17 cellular contexts compared by ENCODE assay signal in genomic region chr16:3084969-3085670, GRCh38. TPM values are rescaled to one million over a fixed set of nuclear protein-coding genes. Genes with fewer than 3 reads are reported as not detected.
A peak's percentile ranks its signal among the peaks of the same experiment; 100 is the strongest.
DNase-seq lines count a peak whose midpoint lies in the region; ATAC-seq and TF ChIP-seq lines count a peak whose summit lies in the region.
"Had no signal": no experiment of that assay in that cellular context is flagged by ENCODE, and none has a peak within 500 bp of the region (broad histone marks: within the 10 kb centered on the region; RNA-seq: fewer than 3 reads in every experiment).

No MANE protein-coding gene starts in this region.

- no peak for TF ChIP-seq CTCF in WTC11 (IDR thresholded peaks at IDR 0.05)
- TF ChIP-seq CTCF in natural killer cell (IDR thresholded peaks at IDR 0.05), result no peak

- intact Hi-C loops in activated CD4-positive, alpha-beta T cell treated with anti-CD3 and anti-CD28 coated beads, Interleukin-2, amount 10 ng/mL, durations not matched to agents 24 days and 14 days (cut with micrococcal nuclease), result no loop called here
- intact Hi-C loops in natural killer cell (cut with micrococcal nuclease), result no loop called here

- POLR2A ChIA-PET in WTC11 (lab: Charles Lee), result no interaction called here

- no peaks in the 10 kb centered on the region for H3K27me3 Mint-ChIP-seq in activated CD4-positive, alpha-beta T cell treated with anti-CD3 and anti-CD28 coated beads, Interleukin-2, amount 10 ng/mL, durations not matched to agents 24 days and 14 days
- H3K27me3 Mint-ChIP-seq in CD4-positive, CD25-positive, alpha-beta regulatory T cell, result no peaks in the 10 kb centered on the region
- H3K27me3 Mint-ChIP-seq in WTC11 (ENCODE audit: low read depth) (no peaks in the 10 kb centered on the region), natural killer cell (ENCODE audit: low read depth in 2 of 2) (no peaks in the 10 kb centered on the region)

- peaks cover 37% of the 10 kb centered on the region for H3K4me1 Mint-ChIP-seq in activated CD4-positive, alpha-beta T cell treated with anti-CD3 and anti-CD28 coated beads, Interleukin-2, amount 10 ng/mL, durations not matched to agents 24 days and 14 days
- peaks cover 5 to 68% (median 31%) of the 10 kb centered on the region in 4 donors for H3K4me1 Mint-ChIP-seq in CD4-positive, CD25-positive, alpha-beta regulatory T cell
- peaks cover 24% of the 10 kb centered on the region for H3K4me1 Mint-ChIP-seq in WTC11
- peaks cover 43 to 61% of the 10 kb centered on the region in 2 donors for H3K4me1 Mint-ChIP-seq in natural killer cell

- DNase-seq in activated CD4-positive, alpha-beta T cell treated with anti-CD3 and anti-CD28 coated beads, Interleukin-2, amount 10 ng/mL, durations not matched to agents 24 days and 14 days, result no peak
- no peak for DNase-seq in activated CD4-positive, alpha-beta T cell treated with anti-CD3 and anti-CD28 coated beads, Interleukin-2, amount 50 U/mL, for 1 hour
- DNase-seq in CD4-positive, CD25-positive, alpha-beta regulatory T cell, result no peak
- no peak for DNase-seq in WTC11 (ENCODE audit: low spot score)
- DNase-seq in natural killer cell, result no peak
- DNase-seq in RKO (ENCODE audit: low spot score), result no peak
- no peak for DNase-seq in NK-92 (lab: John Stamatoyannopoulos, UW; ENCODE audit: unreplicated experiment)
- no peak for DNase-seq in AG20443 (ENCODE audit: low spot score)
- DNase-seq: DMS 273 treated with DMSO at 0.1 percent for 48 hours, HFFc6, KG1, NCI-H1092 treated with DMSO at 0.1 percent for 48 hours, NCI-H187, NCI-H69, PC-9 had no signal

- no peak for ATAC-seq in CD4-positive, CD25-positive, alpha-beta regulatory T cell (ENCODE audit: low read depth in 2 of 2)
- ATAC-seq in WTC11, result no peak
- no peak for ATAC-seq in natural killer cell
- ATAC-seq: A549 had no signal

- H3K27ac ChIP-seq in CD4-positive, CD25-positive, alpha-beta regulatory T cell (ENCODE audit: insufficient read depth, low read length, poor library complexity, severe bottlenecking), result no peak overlapping the region
- H3K27ac ChIP-seq: A549, PC-9 had no signal

- peaks cover 6% of the 10 kb centered on the region for H3K9me3 Mint-ChIP-seq in activated CD4-positive, alpha-beta T cell treated with anti-CD3 and anti-CD28 coated beads, Interleukin-2, amount 10 ng/mL, durations not matched to agents 24 days and 14 days
- peaks cover 0 to 3% (median 0%) of the 10 kb centered on the region in 7 donors for H3K9me3 Mint-ChIP-seq in CD4-positive, CD25-positive, alpha-beta regulatory T cell
- H3K9me3 Mint-ChIP-seq in WTC11, result peaks cover 5% of the 10 kb centered on the region; the same call in 1 of the 2 replicates
- H3K9me3 Mint-ChIP-seq in natural killer cell, result no peaks in the 10 kb centered on the region
- H3K9me3 Mint-ChIP-seq: HFFc6 had no signal

- peak overlapping the region; percentile 39 for H3K4me3 ChIP-seq in CD4-positive, CD25-positive, alpha-beta regulatory T cell (ENCODE audit: low read depth, low read length)
- H3K4me3 ChIP-seq: A549, PC-9 had no signal

- no peaks in the 10 kb centered on the region for H3K36me3 ChIP-seq in CD4-positive, CD25-positive, alpha-beta regulatory T cell (ENCODE audit: control insufficient read depth, insufficient read depth, low read length)

- H3K27ac Mint-ChIP-seq in activated CD4-positive, alpha-beta T cell treated with anti-CD3 and anti-CD28 coated beads, Interleukin-2, amount 10 ng/mL, durations not matched to agents 24 days and 14 days, result peak overlapping the region; percentile 70
- peak overlapping the region; percentile 53 to 73 (median 71) for H3K27ac Mint-ChIP-seq in CD4-positive, CD25-positive, alpha-beta regulatory T cell
- H3K27ac Mint-ChIP-seq in WTC11 (peak overlapping the region; percentile 18; the same call in 1 of the 2 replicates), natural killer cell (peak overlapping the region; percentile 38 to 65)
- H3K27ac Mint-ChIP-seq: HFFc6 had no signal

- no peaks in the 10 kb centered on the region for H3K9me3 ChIP-seq in CD4-positive, CD25-positive, alpha-beta regulatory T cell (ENCODE audit: control insufficient read depth in 2 of 2, low read length in 2 of 2)
- H3K9me3 ChIP-seq: A549 had no signal

- peak overlapping the region; percentile 42 for H3K4me3 Mint-ChIP-seq in activated CD4-positive, alpha-beta T cell treated with anti-CD3 and anti-CD28 coated beads, Interleukin-2, amount 10 ng/mL, durations not matched to agents 24 days and 14 days
- peak overlapping the region; percentile 26 to 90 (median 62) for H3K4me3 Mint-ChIP-seq in CD4-positive, CD25-positive, alpha-beta regulatory T cell
- no peak overlapping the region for H3K4me3 Mint-ChIP-seq in WTC11
- peak overlapping the region; percentile 8 for H3K4me3 Mint-ChIP-seq in natural killer cell
- H3K4me3 Mint-ChIP-seq: HFFc6 had no signal

- H3K27me3 ChIP-seq in CD4-positive, CD25-positive, alpha-beta regulatory T cell (ENCODE audit: control insufficient read depth, insufficient read depth, low read length), result no peaks in the 10 kb centered on the region

- H3K4me1 ChIP-seq in CD4-positive, CD25-positive, alpha-beta regulatory T cell (ENCODE audit: control insufficient read depth, insufficient read depth, low read length, poor library complexity, severe bottlenecking), result peaks cover 29% of the 10 kb centered on the region
- H3K4me1 ChIP-seq: A549 had no signal

- CTCF ChIA-PET in WTC11 (lab: Charles Lee), result interaction anchor here (1.3 to 5.2 kb wide), 2 partner anchors 26 to 54 kb away, joined by 3 to 52 read pairs; no protein-coding TSS in a partner anchor

- H3K36me3 Mint-ChIP-seq in activated CD4-positive, alpha-beta T cell treated with anti-CD3 and anti-CD28 coated beads, Interleukin-2, amount 10 ng/mL, durations not matched to agents 24 days and 14 days (ENCODE audit: low read depth), result peaks cover 19% of the 10 kb centered on the region
- H3K36me3 Mint-ChIP-seq in CD4-positive, CD25-positive, alpha-beta regulatory T cell, result no peaks in the 10 kb centered on the region
- peaks cover 14% of the 10 kb centered on the region for H3K36me3 Mint-ChIP-seq in WTC11
- H3K36me3 Mint-ChIP-seq in natural killer cell, result no peaks in the 10 kb centered on the region

TF ChIP-seq in WTC11, 78 proteins besides CTCF, POLR2A, EP300 and RAD21:
- TF ChIP-seq GTF2I (CRISPR knock-in tag; conservative IDR thresholded peaks at IDR 0.05) (no peak), CREB1 (CRISPR knock-in tag; IDR thresholded peaks at IDR 0.05) (no peak), MAX (CRISPR knock-in tag; IDR thresholded peaks at IDR 0.05) (no peak), ESRRA (CRISPR knock-in tag; IDR thresholded peaks at IDR 0.05; ENCODE audit: borderline replicate concordance) (no peak), FOXK1 (CRISPR knock-in tag; IDR thresholded peaks at IDR 0.05) (no peak), ZNF512 (CRISPR knock-in tag; IDR thresholded peaks at IDR 0.05; ENCODE audit: borderline replicate concordance) (no peak), SOX15 (CRISPR knock-in tag; IDR thresholded peaks at IDR 0.05) (no peak)
TF ChIP-seq in WTC11: peak in this region for 0.

RNA-seq across cellular contexts. Expression of gene ZSCAN10, which starts 14.0 kb away (rescaled TPM):
- not detected in 2 replicates for total RNA-seq in activated CD4-positive, alpha-beta T cell treated with anti-CD3 and anti-CD28 coated beads, Interleukin-2, amount 10 ng/mL, durations not matched to agents 24 days and 14 days
- 0.81 TPM for total RNA-seq in CD4-positive, CD25-positive, alpha-beta regulatory T cell
- polyA plus RNA-seq in CD4-positive, CD25-positive, alpha-beta regulatory T cell, result not detected
- total RNA-seq in WTC11 (2021) (263 to 286 TPM (median 271 TPM) in 3 replicates), natural killer cell (under 1 TPM; 0.65 to 0.96 (median 0.77) TPM)
- total RNA-seq: H4, HFFc6, PC-9 had no signal

RNA-seq across cellular contexts. Expression of gene IL32, which starts 19.7 kb away (rescaled TPM):
- total RNA-seq in activated CD4-positive, alpha-beta T cell treated with anti-CD3 and anti-CD28 coated beads, Interleukin-2, amount 10 ng/mL, durations not matched to agents 24 days and 14 days, result 918 and 934 TPM in 2 replicates
- total RNA-seq in CD4-positive, CD25-positive, alpha-beta regulatory T cell, result 1,611 TPM
- polyA plus RNA-seq in CD4-positive, CD25-positive, alpha-beta regulatory T cell, result 1,000 to 10,000 TPM; 3,219 to 6,021 (median 4,004) TPM
- total RNA-seq in WTC11 (2021) (3.5 to 4.7 TPM (median 3.6 TPM) in 3 replicates), natural killer cell (100 to 1,000 TPM; 305 to 562 (median 319) TPM)

RNA-seq across cellular contexts. Expression of gene ZNF205, which starts 27.3 kb away (rescaled TPM):
- total RNA-seq in activated CD4-positive, alpha-beta T cell treated with anti-CD3 and anti-CD28 coated beads, Interleukin-2, amount 10 ng/mL, durations not matched to agents 24 days and 14 days, result 0.21 and 0.47 TPM in 2 replicates
- total RNA-seq in CD4-positive, CD25-positive, alpha-beta regulatory T cell, result not detected
- polyA plus RNA-seq in CD4-positive, CD25-positive, alpha-beta regulatory T cell, result not detected
- total RNA-seq in WTC11 (2021), result 17.7 to 22.7 TPM (median 21.3 TPM) in 3 replicates
- under 1 TPM in 1 of 3 donors, not detected in 2; 0.16 TPM for total RNA-seq in natural killer cell

RNA-seq across cellular contexts. Expression of gene MMP25, which starts 38.8 kb away (rescaled TPM):
- total RNA-seq in activated CD4-positive, alpha-beta T cell treated with anti-CD3 and anti-CD28 coated beads, Interleukin-2, amount 10 ng/mL, durations not matched to agents 24 days and 14 days, result 8.1 and 10.2 TPM in 2 replicates
- 1.6 TPM for total RNA-seq in CD4-positive, CD25-positive, alpha-beta regulatory T cell
- polyA plus RNA-seq in CD4-positive, CD25-positive, alpha-beta regulatory T cell, result 1 to 10 TPM in 1 of 4 donors, under 1 TPM in 2, not detected in 1; 0.16 to 1.0 (median 0.29) TPM
- total RNA-seq in WTC11 (2021), result 41.2 to 49.0 TPM (median 43.3 TPM) in 3 replicates
- 10 to 100 TPM in 1 of 3 donors, 1 to 10 TPM in 2; 2.0 to 62.2 (median 5.6) TPM for total RNA-seq in natural killer cell

RNA-seq across cellular contexts. Expression of gene BICDL2, which starts 48.4 kb away (rescaled TPM):
- total RNA-seq in activated CD4-positive, alpha-beta T cell treated with anti-CD3 and anti-CD28 coated beads, Interleukin-2, amount 10 ng/mL, durations not matched to agents 24 days and 14 days, result 0.43 and 0.63 TPM in 2 replicates
- total RNA-seq in CD4-positive, CD25-positive, alpha-beta regulatory T cell, result not detected
- not detected for polyA plus RNA-seq in CD4-positive, CD25-positive, alpha-beta regulatory T cell
- total RNA-seq in WTC11 (2021) (27.3 to 28.5 TPM (median 28.2 TPM) in 3 replicates), natural killer cell (not detected)
- total RNA-seq: HFFc6 had no signal
- polyA plus RNA-seq: A549 had no signal

Comparison
In these comparisons a context has a peak if more than half of its experiments do, and no peak if none do; other contexts are left out.
1. H3K27ac Mint-ChIP-seq: peak in every context shown above with its lines; median percentile 71 in CD4-positive, CD25-positive, alpha-beta regulatory T cell; 70 in activated CD4-positive, alpha-beta T cell treated with anti-CD3 and anti-CD28 coated beads, Interleukin-2, amount 10 ng/mL, durations not matched to agents 24 days and 14 days; 52 in natural killer cell; 18 in WTC11.
2. RNA of gene ZSCAN10, which starts 14.0 kb away (total RNA-seq): 263 to 286 TPM in WTC11; 0.81 TPM in CD4-positive, CD25-positive, alpha-beta regulatory T cell (single experiment), 0.65 to 0.96 TPM in natural killer cell and not detected in activated CD4-positive, alpha-beta T cell treated with anti-CD3 and anti-CD28 coated beads, Interleukin-2, amount 10 ng/mL, durations not matched to agents 24 days and 14 days; every median in the first group is over 100 times any median in the second.
3. RNA of gene IL32, which starts 19.7 kb away (total RNA-seq): 1,611 TPM in CD4-positive, CD25-positive, alpha-beta regulatory T cell (single experiment), 918 to 934 TPM in activated CD4-positive, alpha-beta T cell treated with anti-CD3 and anti-CD28 coated beads, Interleukin-2, amount 10 ng/mL, durations not matched to agents 24 days and 14 days and 305 to 562 TPM in natural killer cell; 3.5 to 4.7 TPM in WTC11; every median in the first group is over 10 times any median in the second.
4. RNA of gene ZNF205, which starts 27.3 kb away (total RNA-seq): 17.7 to 22.7 TPM in WTC11; 0.21 to 0.47 TPM in activated CD4-positive, alpha-beta T cell treated with anti-CD3 and anti-CD28 coated beads, Interleukin-2, amount 10 ng/mL, durations not matched to agents 24 days and 14 days, not detected in CD4-positive, CD25-positive, alpha-beta regulatory T cell (single experiment) and 0.16 TPM in natural killer cell; every median in the first group is over 10 times any median in the second.